Comparison of ENCODE assay signal across 18 cellular contexts in the genomic region with DNA sequence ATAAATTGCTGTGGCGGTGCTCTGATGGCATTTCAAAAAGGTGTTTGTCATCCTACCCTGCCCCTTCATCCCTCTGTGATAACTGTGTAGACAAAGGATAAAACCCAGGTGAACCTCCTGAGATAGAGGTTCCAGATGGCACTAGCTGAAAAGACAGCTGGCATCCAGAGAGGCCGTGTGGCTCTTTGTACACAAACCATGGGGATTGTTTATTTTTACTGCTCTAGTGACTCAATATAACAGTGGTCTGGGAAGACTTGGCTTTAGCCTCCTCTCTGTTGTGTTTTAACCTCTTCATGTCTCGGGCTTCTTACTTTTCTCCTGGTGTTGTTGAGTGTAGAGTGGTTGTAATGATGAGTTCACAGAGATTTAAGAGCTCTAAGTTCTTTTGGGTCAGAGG. TPM values are rescaled to one million over a fixed set of nuclear protein-coding genes. Genes with fewer than 3 reads are reported as not detected.
DNase-seq lines count a peak whose midpoint lies in the region; ATAC-seq, FAIRE-seq and TF ChIP-seq lines count a peak whose summit lies in the region.
"Had no signal": no experiment of that assay in that cellular context is flagged by ENCODE, and none has a peak within 500 bp of the region (broad histone marks: within the 10 kb centered on the region; RNA-seq: fewer than 3 reads in every experiment).

No MANE protein-coding gene starts in this region.

- TF ChIP-seq EP300 in HepG2 (IDR thresholded peaks at IDR 0.05; ENCODE audit: low read depth in 2 of 2, low read length in 2 of 2) (no peak), HepG2 (CRISPR knock-in tag; IDR thresholded peaks at IDR 0.05; ENCODE audit: borderline replicate concordance) (no peak), stomach (IDR thresholded peaks at IDR 0.05) (no peak)

- H3K4me1 ChIP-seq in liver (ENCODE audit: control insufficient read depth in 4 of 4, insufficient read depth in 4 of 4, low read length in 3 of 4) (peaks cover 2 to 21% (median 20%) of the 10 kb centered on the region in 4 donors), HepG2 (ENCODE audit: insufficient read depth, low read length) (no peaks in the 10 kb centered on the region), stomach (no peaks in the 10 kb centered on the region)

- no peaks in the 10 kb centered on the region for H3K79me2 ChIP-seq in HepG2 (ENCODE audit: insufficient read depth, low read length)

- no peak for FAIRE-seq in HepG2 (lab: Jason Lieb, UNC)
- FAIRE-seq: A204.1, keratinocyte had no signal

- H3K9ac ChIP-seq in liver (ENCODE audit: low read depth in 1 of 2, low read length in 2 of 2) (no peak overlapping the region), HepG2 (ENCODE audit: insufficient read depth, low read depth, low read length) (no peak overlapping the region)

- TF ChIP-seq POLR2A in HepG2 (IDR thresholded peaks at IDR 0.05; ENCODE audit: insufficient read depth in 1 of 2, low read depth in 2 of 2, low read length in 2 of 2): no peak
- no peak for TF ChIP-seq POLR2A in stomach (IDR thresholded peaks at IDR 0.05)

- intact Hi-C loops in HepG2 (cut with micrococcal nuclease; ENCODE audit: unreplicated experiment): no loop called here
- intact Hi-C loops in stomach (cut with DNase I; ENCODE audit: low total_unique reads): no loop called here

- H3K36me3 ChIP-seq in liver (ENCODE audit: control insufficient read depth in 4 of 4, insufficient read depth in 3 of 4, low read depth in 1 of 4, low read length in 3 of 4) (no peaks in the 10 kb centered on the region), HepG2 (replicated peaks in 1 of 2; ENCODE audit: control insufficient read depth in 1 of 2, insufficient read depth in 2 of 2, low read length in 2 of 2) (no peaks in the 10 kb centered on the region), stomach (no peaks in the 10 kb centered on the region)
- H3K36me3 ChIP-seq: thoracic aorta had no signal

- CTCF ChIA-PET in HepG2 (lab: Yijun Ruan, JAX; ENCODE audit: low intra/inter-chr PET ratio, low total read pairs): no interaction called here

- in situ Hi-C loops in HepG2 (cut with HindIII; ENCODE audit: extremely low pct_ligation_motif_present, low pct_unique_long_range_greater_than_20kb): no loop called here

- BruUV-seq in HepG2 (replicated peaks; lab: Mats Ljungman, UMichigan): no TSS peak

- no peak overlapping the region for H3K4me2 ChIP-seq in HepG2 (ENCODE audit: low read depth, low read length)

- DNase-seq in HepG2 (ENCODE audit: low spot score): no peak
- DNase-seq in NCI-H2107 treated with DMSO at 0.1 percent for 48 hours (lab: John Stamatoyannopoulos, UW; ENCODE audit: unreplicated experiment): peak; percentile 94
- DNase-seq in RPMI7951 (ENCODE audit: low read depth): peak; percentile 2
- no peak for DNase-seq in HUDEP-2 (lab: John Stamatoyannopoulos, UW; ENCODE audit: unreplicated experiment in 76 of 76)
- DNase-seq in stomach: no peak
- DNase-seq in stimulated activated CD4-positive, alpha-beta T cell treated with anti-CD3 and anti-CD28 coated beads, Interleukin-2, amount 100 ng/mL, for 48 hours: no peak
- DNase-seq: activated CD4-positive, alpha-beta T cell treated with anti-CD3 and anti-CD28 coated beads, Interleukin-2, amount 50 U/mL, for 48 hours; anterior cingulate cortex; NCI-H1436; posterior cingulate gyrus; T-helper 9 cell had no signal

- TF ChIP-seq CTCF in liver (IDR thresholded peaks at IDR 0.05; ENCODE audit: low read depth, low read length, missing input control) (no peak), HepG2 (CRISPR knock-in tag; IDR thresholded peaks at IDR 0.05) (no peak), stomach (IDR thresholded peaks at IDR 0.05) (no peak)

- no peak for ATAC-seq in HepG2
- no peak for ATAC-seq in GM18909 (IDR thresholded peaks at IDR 0.05; ENCODE audit: poor library complexity, unreplicated experiment)
- ATAC-seq: activated T-helper 17 cell treated with anti-CD3 and anti-CD28 coated beads, Interleukin-2, amount 50 U/mL, for 72 hours had no signal

- H2AFZ ChIP-seq in HepG2 (ENCODE audit: low read length): no peak overlapping the region

- H4K20me1 ChIP-seq in HepG2 (ENCODE audit: insufficient read depth, low read length): no peaks in the 10 kb centered on the region

- WGBS in liver: 15% methylated on average over 3 of the region's 3 CpGs
- WGBS in HepG2 (ENCODE audit: low lambda C conversion rate): 2% methylated on average over 3 of the region's 3 CpGs
- 47 to 70% (median 58%) methylated on average over 3 of the region's 3 CpGs for WGBS in stomach, 5 donors

- POLR2A ChIA-PET in HepG2 (lab: Yijun Ruan, JAX): no interaction called here

- no peaks in the 10 kb centered on the region for H3K9me3 ChIP-seq in liver (ENCODE audit: control insufficient read depth in 4 of 4, low read length in 3 of 4)
- no peaks in the 10 kb centered on the region for H3K9me3 ChIP-seq in HepG2 (ENCODE audit: low read length)
- no peaks in the 10 kb centered on the region for H3K9me3 ChIP-seq in stomach
- H3K9me3 ChIP-seq: thoracic aorta had no signal

- TF ChIP-seq RAD21 in liver (IDR thresholded peaks at IDR 0.05) (no peak), HepG2 (CRISPR knock-in tag; IDR thresholded peaks at IDR 0.05) (no peak)

- H3K4me3 ChIP-seq in liver (ENCODE audit: low read depth in 1 of 3, low read length in 3 of 3) (no peak overlapping the region), HepG2 (replicated peaks in 1 of 3; ENCODE audit: insufficient read depth in 1 of 3, low read depth in 2 of 3, low read length in 3 of 3) (no peak overlapping the region), stomach (no peak overlapping the region)
- H3K4me3 ChIP-seq: thoracic aorta had no signal

- H3K27me3 ChIP-seq in liver (ENCODE audit: control insufficient read depth in 4 of 4, insufficient read depth in 4 of 4, low read length in 3 of 4) (no peaks in the 10 kb centered on the region), HepG2 (ENCODE audit: control insufficient read depth in 1 of 2, insufficient read depth in 2 of 2, low read length in 2 of 2) (no peaks in the 10 kb centered on the region), stomach (no peaks in the 10 kb centered on the region)

- H3K27ac ChIP-seq in liver (ENCODE audit: low read depth in 1 of 2, low read length in 2 of 2): no peak overlapping the region
- H3K27ac ChIP-seq in HepG2 (ENCODE audit: extremely low read length, insufficient read depth, low read length): no peak overlapping the region
- H3K27ac ChIP-seq in stomach: no peak overlapping the region
- H3K27ac ChIP-seq: RWPE1, thoracic aorta had no signal

TF ChIP-seq in liver, 16 proteins besides CTCF, POLR2A, EP300 and RAD21 (continues in another document):
- TF ChIP-seq RXRA (IDR thresholded peaks at IDR 0.05) (peak in 1 of 2 donors; percentile 58), HNF4G (IDR thresholded peaks at IDR 0.05) (no peak), NR2F2 (IDR thresholded peaks at IDR 0.05) (no peak), TAF1 (conservative IDR thresholded peaks at IDR 0.05) (no peak), FOXA2 (IDR thresholded peaks at IDR 0.05) (peak; percentile 60)
- TF ChIP-seq, protein P1, sequence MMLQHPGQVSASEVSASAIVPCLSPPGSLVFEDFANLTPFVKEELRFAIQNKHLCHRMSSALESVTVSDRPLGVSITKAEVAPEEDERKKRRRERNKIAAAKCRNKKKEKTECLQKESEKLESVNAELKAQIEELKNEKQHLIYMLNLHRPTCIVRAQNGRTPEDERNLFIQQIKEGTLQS (IDR thresholded peaks at IDR 0.05): no peak

TF ChIP-seq in HepG2, 621 proteins besides CTCF, POLR2A, EP300 and RAD21 (continues in another document):
- TF ChIP-seq MAFG (CRISPR knock-in tag; IDR thresholded peaks at IDR 0.05) (no peak), ZFP36L2 (CRISPR knock-in tag; IDR thresholded peaks at IDR 0.05) (no peak)
- TF ChIP-seq, protein P2, sequence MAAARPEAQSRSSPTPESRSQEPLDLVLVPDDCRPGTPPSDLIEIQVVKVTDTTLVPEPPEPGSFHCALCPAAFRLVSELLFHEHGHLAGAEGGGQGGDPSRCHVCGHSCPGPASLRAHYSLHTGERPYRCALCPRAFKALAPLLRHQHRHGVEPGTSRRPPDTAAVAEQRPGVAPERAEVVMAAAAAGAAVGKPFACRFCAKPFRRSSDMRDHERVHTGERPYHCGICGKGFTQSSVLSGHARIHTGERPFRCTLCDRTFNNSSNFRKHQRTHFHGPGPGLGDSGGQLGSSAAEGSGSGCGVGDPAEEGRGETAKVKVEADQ (CRISPR knock-in tag; IDR thresholded peaks at IDR 0.05; ENCODE audit: borderline replicate concordance): no peak

RNA-seq across cellular contexts. Expression of a gene that starts 48.8 kb away (rescaled TPM):
- total RNA-seq in liver (under 1 TPM in 1 of 2 donors, not detected in 1; 0.08 TPM), HepG2 (2016; rRNA removed; fragmentation: Illumina TruSeq; extraction: Trizol) (0.04 TPM in 1 of 2 replicates, not detected in the other), stomach (10 to 100 TPM in 1 of 5 donors, 1 to 10 TPM in 2, under 1 TPM in 1, not detected in 1; 0.89 to 17.5 (median 6.1) TPM)
- polyA plus RNA-seq in liver (under 1 TPM in 1 of 2 donors, not detected in 1; 0.06 TPM), HepG2 (2011; rRNA removed) (0.03 TPM in 1 of 2 replicates, not detected in the other), stomach (1 to 10 TPM; 3.0 to 8.2 (median 8.0) TPM)
- total RNA-seq in HepG2 (2016; cell fraction: cytosol; rRNA removed; fragmentation: Illumina TruSeq; extraction: Trizol; ENCODE audit: low read depth): not detected in 2 replicates
- total RNA-seq in HepG2 (2016; cell fraction: insoluble cytoplasmic fraction; rRNA removed; fragmentation: Illumina TruSeq; extraction: Trizol): 0.04 TPM in 1 of 2 replicates, not detected in the other
- 0.06 TPM in 1 of 2 replicates, not detected in the other for total RNA-seq in HepG2 (2016; cell fraction: membrane; rRNA removed; fragmentation: Illumina TruSeq; extraction: Trizol)
- total RNA-seq in HepG2 (2016; cell fraction: nucleus; rRNA removed; fragmentation: Illumina TruSeq; extraction: Trizol): not detected in 2 replicates
- not detected in 2 replicates for polyA plus RNA-seq in HepG2 (2011; cell fraction: cytosol; rRNA removed)
- 0.08 TPM in 1 of 2 replicates, not detected in the other for polyA plus RNA-seq in HepG2 (2011; cell fraction: nucleus; rRNA removed)
- polyA plus RNA-seq in HepG2 (2012): not detected in 2 replicates
- polyA plus RNA-seq in HepG2 (2016; cell fraction: cytosol; fragmentation: Illumina TruSeq; extraction: Trizol; ENCODE audit: low read depth): not detected in 2 replicates
- not detected in 2 replicates for polyA plus RNA-seq in HepG2 (2016; cell fraction: insoluble cytoplasmic fraction; fragmentation: Illumina TruSeq; extraction: Trizol; ENCODE audit: low read depth)
- polyA plus RNA-seq in HepG2 (2016; cell fraction: membrane; fragmentation: Illumina TruSeq; extraction: Trizol; ENCODE audit: low read depth): not detected in 2 replicates
- polyA plus RNA-seq in HepG2 (2016; cell fraction: nucleus; fragmentation: Illumina TruSeq; extraction: Trizol; ENCODE audit: insufficient read depth, low read depth): 0.18 and 0.29 TPM in 2 replicates
- polyA minus RNA-seq in HepG2 (2011; rRNA and poly(A)+ RNA removed; ENCODE audit: low replicate concordance): 14.5 TPM in 1 of 2 replicates, not detected in the other
- polyA minus RNA-seq in HepG2 (2011; cell fraction: cytosol; rRNA and poly(A)+ RNA removed): 1.3 TPM in 1 of 2 replicates, not detected in the other
- not detected in 2 replicates for polyA minus RNA-seq in HepG2 (2011; cell fraction: nucleus; rRNA and poly(A)+ RNA removed)
- not detected in 2 replicates for total RNA-seq in RPMI7951 (2014; rRNA removed; shearing (Covaris generic))
- total RNA-seq: activated T-helper 17 cell treated with anti-CD3 and anti-CD28 coated beads, Interleukin-2, amount 50 U/mL, for 72 hours; thoracic aorta had no signal
- polyA plus RNA-seq: keratinocyte had no signal

Comparison
In these comparisons a context has a peak if more than half of its experiments do, and no peak if none do; other contexts are left out.
1. DNase-seq: peak in NCI-H2107 treated with DMSO at 0.1 percent for 48 hours (single experiment) and RPMI7951 (single experiment); none in HepG2 (single experiment), HUDEP-2 (0 of 76), stomach (single experiment) and stimulated activated CD4-positive, alpha-beta T cell treated with anti-CD3 and anti-CD28 coated beads, Interleukin-2, amount 100 ng/mL, for 48 hours (0 of 2).